ENCODE assay signal across 8 cellular contexts in the genomic region with DNA sequence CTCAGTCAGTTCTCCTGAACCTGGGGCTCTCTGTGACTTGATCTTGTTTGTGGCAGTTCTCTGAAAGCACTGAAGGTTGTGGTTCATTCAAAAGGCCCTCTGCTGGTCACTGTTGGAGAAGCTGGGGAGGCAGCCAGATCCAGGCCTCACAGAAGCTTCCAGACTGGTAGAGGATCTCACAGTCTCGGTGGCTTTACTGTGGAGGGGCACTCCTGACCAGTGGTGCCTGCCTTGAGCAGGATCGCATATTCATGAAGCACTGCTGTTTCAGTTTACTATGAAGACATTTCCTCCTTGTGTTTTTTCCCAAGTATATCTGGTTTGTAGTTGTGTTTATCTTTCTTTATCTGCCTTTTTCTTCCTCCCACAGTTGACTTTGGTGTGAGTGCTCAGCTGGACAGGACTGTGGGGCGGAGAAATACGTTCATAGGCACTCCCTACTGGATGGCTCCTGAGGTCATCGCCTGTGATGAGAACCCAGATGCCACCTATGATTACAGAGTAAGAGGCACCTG.
DNase-seq lines count a peak whose midpoint lies in the region; TF ChIP-seq lines count a peak whose summit lies in the region.

No MANE protein-coding gene starts in this region.

- POLR2A ChIA-PET in HEK293 (lab: Yijun Ruan, JAX), result no interaction called here

- CTCF ChIA-PET in HEK293 (lab: Yijun Ruan, JAX), result interaction anchor here (0.6 to 2.2 kb wide), 29 partner anchors 9 to 485 kb away, joined by 3 to 15 read pairs (median 3); a partner anchor contains a TSS

- TF ChIP-seq CTCF in GM12864 (IDR thresholded peaks at IDR 0.05; ENCODE audit: low read depth, low read length, missing control alignments) (peak; percentile 84), HEK293 (tag by site-specific recombination; IDR thresholded peaks at IDR 0.05) (0 out of 2 replicates have a peak, but pooled peaks have one; percentile 18), NB4 (IDR thresholded peaks at IDR 0.05; ENCODE audit: low read depth, low read length) (peak; percentile 76), WERI-Rb-1 (IDR thresholded peaks at IDR 0.05; ENCODE audit: low read depth, low read length) (peak; percentile 65), breast epithelium (IDR thresholded peaks at IDR 0.05) (peak; percentile 47 to 68 (median 63))

- H3K27me3 ChIP-seq in WERI-Rb-1 (ENCODE audit: insufficient read depth, low read depth, severe bottlenecking), result no peaks in the 10 kb centered on the region
- H3K27me3 ChIP-seq in breast epithelium, result no peaks in the 10 kb centered on the region

- no peak overlapping the region for H3K4me3 ChIP-seq in GM12864 (ENCODE audit: low read depth, low read length)
- H3K4me3 ChIP-seq in HEK293 (ENCODE audit: low read depth, low read length), result no peak overlapping the region
- H3K4me3 ChIP-seq in NB4 (ENCODE audit: low read depth, low read length), result no peak overlapping the region
- H3K4me3 ChIP-seq in WERI-Rb-1 (ENCODE audit: low read depth, low read length), result no peak overlapping the region
- no peak overlapping the region for H3K4me3 ChIP-seq in breast epithelium

- H3K27ac ChIP-seq in HEK293 (ENCODE audit: extremely low read depth, low read depth, low read length) (no peak overlapping the region), WERI-Rb-1 (no peak overlapping the region), breast epithelium (peak overlapping the region; percentile 13 to 50)

- H3K36me3 ChIP-seq in HEK293 (ENCODE audit: control insufficient read depth in 2 of 2, insufficient read depth in 1 of 2, low read length in 2 of 2), result peaks cover 12 to 73% of the 10 kb centered on the region in 2 experiments
- H3K36me3 ChIP-seq in WERI-Rb-1, result peaks cover 82% of the 10 kb centered on the region
- H3K36me3 ChIP-seq in breast epithelium, result no peaks in the 10 kb centered on the region

- no peaks in the 10 kb centered on the region for H3K9me3 ChIP-seq in HEK293 (ENCODE audit: control insufficient read depth, insufficient read depth, low read depth, low read length)
- H3K9me3 ChIP-seq in WERI-Rb-1 (ENCODE audit: severe bottlenecking), result no peaks in the 10 kb centered on the region
- H3K9me3 ChIP-seq in breast epithelium, result no peaks in the 10 kb centered on the region

- peak; percentile 33 for DNase-seq in GM12864 (ENCODE audit: low read depth)
- DNase-seq in NB4 (ENCODE audit: low read depth), result peak; percentile 74
- peak; percentile 66 for DNase-seq in WERI-Rb-1
- DNase-seq in breast epithelium (ENCODE audit: low spot score in 2 of 2), result peak; percentile 64
- peak; percentile 58 for DNase-seq in kidney glomerular epithelial cell (lab: John Stamatoyannopoulos, UW)
- peak; percentile 17 to 39 (median 31) for DNase-seq in stimulated activated CD4-positive, alpha-beta T cell treated with anti-CD3 and anti-CD28 coated beads, Interleukin-1b, Interleukin-23, amount 100 ng/mL, for 24 hours (ENCODE audit: low read depth in 4 of 4, low spot score in 1 of 4)
- no peak for DNase-seq in OCI-M2 (lab: John Stamatoyannopoulos, UW; ENCODE audit: unreplicated experiment)

- H3K4me1 ChIP-seq in HEK293 (ENCODE audit: control insufficient read depth, insufficient read depth, low read length) (no peaks in the 10 kb centered on the region), breast epithelium (no peaks in the 10 kb centered on the region)

- intact Hi-C loops in breast epithelium (cut with DNase I; ENCODE audit: low total_unique reads), result no loop called here

- no peak for TF ChIP-seq POLR2A in NB4 (IDR thresholded peaks at IDR 0.05; ENCODE audit: extremely low read depth, insufficient read length)
- TF ChIP-seq POLR2A in breast epithelium (IDR thresholded peaks at IDR 0.05), result no peak

TF ChIP-seq in HEK293, 187 proteins besides CTCF, POLR2A, EP300 and RAD21:
- peak; percentile 4; the same call in 1 of the 2 replicates for TF ChIP-seq ZNF654 (tag by site-specific recombination; IDR thresholded peaks at IDR 0.05; ENCODE audit: low read depth)
- TF ChIP-seq, protein P1, sequence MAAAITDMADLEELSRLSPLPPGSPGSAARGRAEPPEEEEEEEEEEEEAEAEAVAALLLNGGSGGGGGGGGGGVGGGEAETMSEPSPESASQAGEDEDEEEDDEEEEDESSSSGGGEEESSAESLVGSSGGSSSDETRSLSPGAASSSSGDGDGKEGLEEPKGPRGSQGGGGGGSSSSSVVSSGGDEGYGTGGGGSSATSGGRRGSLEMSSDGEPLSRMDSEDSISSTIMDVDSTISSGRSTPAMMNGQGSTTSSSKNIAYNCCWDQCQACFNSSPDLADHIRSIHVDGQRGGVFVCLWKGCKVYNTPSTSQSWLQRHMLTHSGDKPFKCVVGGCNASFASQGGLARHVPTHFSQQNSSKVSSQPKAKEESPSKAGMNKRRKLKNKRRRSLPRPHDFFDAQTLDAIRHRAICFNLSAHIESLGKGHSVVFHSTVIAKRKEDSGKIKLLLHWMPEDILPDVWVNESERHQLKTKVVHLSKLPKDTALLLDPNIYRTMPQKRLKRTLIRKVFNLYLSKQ (tag by site-specific recombination; IDR thresholded peaks at IDR 0.05; ENCODE audit: borderline replicate concordance), result no peak

Comparison
In these comparisons a context has a peak if more than half of its experiments do, and no peak if none do; other contexts are left out.
1. CTCF ChIP-seq: peak in every context shown above with its lines; median percentile 84 in GM12864; 76 in NB4; 65 in WERI-Rb-1; 63 in breast epithelium; 18 in HEK293.
2. H3K27ac ChIP-seq: peak in breast epithelium (2 of 2); none in HEK293 (single experiment) and WERI-Rb-1 (single experiment).